In the genomic region with DNA sequence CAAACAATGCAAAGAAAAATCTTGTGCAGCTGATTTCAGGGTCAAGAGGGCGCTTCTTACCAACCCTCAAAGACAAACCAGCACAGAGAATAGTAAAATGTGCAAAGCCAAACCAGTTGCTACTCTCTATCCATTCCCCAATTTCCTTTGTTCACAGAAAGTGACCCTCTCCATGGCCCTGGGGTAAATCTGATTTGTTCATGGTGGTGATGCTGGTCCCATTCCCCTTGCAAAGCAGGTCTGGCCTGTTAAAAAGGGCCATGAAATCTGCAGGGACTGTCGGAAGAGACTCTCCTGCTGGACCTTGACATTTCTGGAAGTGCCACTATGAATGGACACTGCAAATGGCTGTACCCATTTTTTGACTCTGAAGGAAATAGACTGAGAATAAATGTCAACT, we compare ENCODE assay signal across 16 cellular contexts.
"Had no signal": no experiment of that assay in that cellular context is flagged by ENCODE, and none has a peak within 500 bp of the region (broad histone marks: within the 10 kb centered on the region; RNA-seq: fewer than 3 reads in every experiment).

No MANE protein-coding gene starts in this region.

- H3K4me3 ChIP-seq: dorsolateral prefrontal cortex, heart left ventricle had no signal

- H3K27ac ChIP-seq: dorsolateral prefrontal cortex had no signal

- H3K9me3 ChIP-seq: heart left ventricle had no signal

- H3K36me3 ChIP-seq: heart left ventricle had no signal

- H3K27me3 ChIP-seq: heart left ventricle had no signal

- ATAC-seq: activated CD8-positive, alpha-beta memory T cell treated with anti-CD3 and anti-CD28 coated beads, Interleukin-2, amount 10 ng/mL, durations not matched to agents 7 days and 5 days; stimulated activated naive CD8-positive, alpha-beta T cell treated with anti-CD3 and anti-CD28 coated beads, Interleukin-15, Interleukin-2, amounts not matched to agents 100 U/mL and 50 U/mL, for 24 hours had no signal

- DNase-seq: activated CD4-positive, alpha-beta T cell treated with anti-CD3 and anti-CD28 coated beads, Interleukin-2, amount 50 U/mL, for 4 hours; activated CD4-positive, CD25-positive, alpha-beta regulatory T cell treated with anti-CD3 and anti-CD28 coated beads, Interleukin-2, amount 50 U/mL, for 72 hours; activated CD8-positive, alpha-beta memory T cell treated with anti-CD3 and anti-CD28 coated beads, Interleukin-2, amount 10 ng/mL, durations not matched to agents 7 days and 5 days; activated effector memory CD4-positive, alpha-beta T cell treated with anti-CD3 and anti-CD28 coated beads, Interleukin-2, amount 50 U/mL, for 16 hours; activated naive CD8-positive, alpha-beta T cell treated with anti-CD3 and anti-CD28 coated beads for 36 hours; activated T-cell treated with anti-CD3 and anti-CD28 coated beads, Interleukin-2, amount 50 U/mL, for 24 hours; dorsolateral prefrontal cortex; heart left ventricle; kidney; left ventricle myocardium superior; midbrain; naive B cell; nucleus accumbens; stimulated activated CD4-positive, alpha-beta T cell treated with anti-CD3 and anti-CD28 coated beads, Interleukin-4, amount 100 ng/mL, for 1 hour; stimulated activated CD8-positive, alpha-beta memory T cell treated with anti-CD3 and anti-CD28 coated beads, Interleukin-4, amount 100 ng/mL, for 48 hours; stimulated activated naive CD8-positive, alpha-beta T cell treated with anti-CD3 and anti-CD28 coated beads, Interleukin-15, Interleukin-2, amounts not matched to agents 100 U/mL and 50 U/mL, for 24 hours had no signal
